ENCODE assay signal across 30 cellular contexts in the genomic region with DNA sequence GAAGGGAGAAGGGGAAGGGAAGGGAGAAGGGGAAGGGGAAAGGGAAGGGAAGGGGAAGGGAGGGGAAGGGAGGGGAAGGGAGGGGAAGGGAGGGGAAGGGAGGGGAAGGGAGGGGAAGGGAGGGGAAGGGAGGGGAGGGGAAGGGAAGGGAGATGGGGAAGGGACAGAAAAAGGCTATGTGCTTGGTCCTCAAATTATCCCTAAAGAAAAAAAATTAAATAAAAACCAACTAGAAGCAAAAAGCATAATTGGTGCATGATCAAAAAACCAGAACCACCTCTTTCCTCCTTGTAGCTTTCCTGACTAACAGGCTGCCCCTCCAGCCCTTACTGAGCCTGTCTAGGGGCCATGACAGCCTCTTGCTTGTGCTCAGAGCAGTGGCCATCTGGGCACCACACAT.
"Had no signal": no experiment of that assay in that cellular context is flagged by ENCODE, and none has a peak within 500 bp of the region (broad histone marks: within the 10 kb centered on the region; RNA-seq: fewer than 3 reads in every experiment).

No MANE protein-coding gene starts in this region.

- H3K27ac Mint-ChIP-seq: naive B cell; natural killer cell treated with Interleukin-12 subunit alpha and Interleukin-12 subunit beta and Interleukin-15 and Interleukin-18, amount 100 ng/mL, for 72 hours; stimulated activated memory B cell treated with anti-CD40 and anti-IgM and Interleukin-4, amounts not matched to agents 10 μg/mL and 1 μg/mL and 100 μg/mL, for 72 hours had no signal

- DNase-seq: dermis blood vessel endothelial cell; effector memory CD4-positive, alpha-beta T cell; foreskin keratinocyte; heart left ventricle; kidney; mesenchymal stem cell; mucosa of descending colon; naive B cell; sigmoid colon; stimulated activated CD4-positive, alpha-beta T cell treated with anti-CD3 and anti-CD28 coated beads, Interleukin-2, amount 100 ng/mL, for 24 hours; stimulated activated CD4-positive, alpha-beta T cell treated with anti-CD3 and anti-CD28 coated beads, Interleukin-4, amount 100 ng/mL, for 24 hours; stimulated activated naive CD8-positive, alpha-beta T cell treated with anti-CD3 and anti-CD28 coated beads, Interleukin-15, Interleukin-2, amounts not matched to agents 100 U/mL and 50 U/mL, for 24 hours; testis; tibial artery; upper lobe of left lung had no signal

- FAIRE-seq: endothelial cell of umbilical vein, kidney, urothelium cell line had no signal

- H3K27ac ChIP-seq: coronary artery, foreskin keratinocyte, heart left ventricle, hepatocyte, parathyroid adenoma, prostate gland, right atrium auricular region, sigmoid colon, testis, tibial artery, upper lobe of left lung had no signal

- H3K4me3 Mint-ChIP-seq: mesothelial cell of epicardium; naive B cell; natural killer cell treated with Interleukin-12 subunit alpha and Interleukin-12 subunit beta and Interleukin-15 and Interleukin-18, amount 100 ng/mL, for 72 hours; neural crest cell; stimulated activated memory B cell treated with anti-CD40 and anti-IgM and Interleukin-4, amounts not matched to agents 10 μg/mL and 1 μg/mL and 100 μg/mL, for 72 hours had no signal

- H3K36me3 ChIP-seq: esophagus muscularis mucosa, gastroesophageal sphincter, heart left ventricle, prostate gland, right atrium auricular region, sigmoid colon, tibial artery, upper lobe of left lung had no signal

- H3K9me3 Mint-ChIP-seq: mesothelial cell of epicardium; natural killer cell treated with Interleukin-12 subunit alpha and Interleukin-12 subunit beta and Interleukin-15 and Interleukin-18, amount 100 ng/mL, for 72 hours; neural crest cell had no signal

- H3K27me3 ChIP-seq: esophagus muscularis mucosa, foreskin keratinocyte, gastroesophageal sphincter, hepatocyte, right atrium auricular region, sigmoid colon, testis, tibial artery, upper lobe of left lung had no signal

- H3K4me3 ChIP-seq: coronary artery, esophagus muscularis mucosa, gastroesophageal sphincter, heart left ventricle, hepatocyte, lung, mucosa of descending colon, prostate gland, right atrium auricular region, sigmoid colon, testis, tibial artery, upper lobe of left lung had no signal

- H3K9me3 ChIP-seq: esophagus muscularis mucosa, gastroesophageal sphincter, heart left ventricle, mucosa of descending colon, prostate gland, right atrium auricular region, sigmoid colon, testis, tibial artery, upper lobe of left lung had no signal

- H3K9ac ChIP-seq: parathyroid adenoma had no signal

- H3K4me1 Mint-ChIP-seq: naive B cell; stimulated activated memory B cell treated with anti-CD40 and anti-IgM and Interleukin-4, amounts not matched to agents 10 μg/mL and 1 μg/mL and 100 μg/mL, for 72 hours had no signal

- H3K27me3 Mint-ChIP-seq: stimulated activated memory B cell treated with anti-CD40 and anti-IgM and Interleukin-4, amounts not matched to agents 10 μg/mL and 1 μg/mL and 100 μg/mL, for 72 hours had no signal

- H3K36me3 Mint-ChIP-seq: mesothelial cell of epicardium; naive B cell; natural killer cell treated with Interleukin-12 subunit alpha and Interleukin-12 subunit beta and Interleukin-15 and Interleukin-18, amount 100 ng/mL, for 72 hours; stimulated activated memory B cell treated with anti-CD40 and anti-IgM and Interleukin-4, amounts not matched to agents 10 μg/mL and 1 μg/mL and 100 μg/mL, for 72 hours had no signal

- ATAC-seq: foreskin keratinocyte; gastroesophageal sphincter; heart left ventricle; left lobe of liver; mucosa of descending colon; natural killer cell treated with Interleukin-12 subunit alpha and Interleukin-12 subunit beta and Interleukin-15 and Interleukin-18, amount 100 ng/mL, for 72 hours; stimulated activated memory B cell treated with anti-CD40 and anti-IgM and Interleukin-4, amounts not matched to agents 10 μg/mL and 1 μg/mL and 100 μg/mL, for 72 hours; stimulated activated naive CD8-positive, alpha-beta T cell treated with anti-CD3 and anti-CD28 coated beads, Interleukin-15, Interleukin-2, amounts not matched to agents 100 U/mL and 50 U/mL, for 24 hours had no signal

- H2AFZ ChIP-seq: parathyroid adenoma had no signal

- H3K79me2 ChIP-seq: hepatocyte, parathyroid adenoma had no signal

- H3K4me1 ChIP-seq: foreskin keratinocyte, heart left ventricle, parathyroid adenoma, prostate gland, right atrium auricular region, testis had no signal
